Comparison of ENCODE assay signal across 4 cellular contexts in the genomic region with DNA sequence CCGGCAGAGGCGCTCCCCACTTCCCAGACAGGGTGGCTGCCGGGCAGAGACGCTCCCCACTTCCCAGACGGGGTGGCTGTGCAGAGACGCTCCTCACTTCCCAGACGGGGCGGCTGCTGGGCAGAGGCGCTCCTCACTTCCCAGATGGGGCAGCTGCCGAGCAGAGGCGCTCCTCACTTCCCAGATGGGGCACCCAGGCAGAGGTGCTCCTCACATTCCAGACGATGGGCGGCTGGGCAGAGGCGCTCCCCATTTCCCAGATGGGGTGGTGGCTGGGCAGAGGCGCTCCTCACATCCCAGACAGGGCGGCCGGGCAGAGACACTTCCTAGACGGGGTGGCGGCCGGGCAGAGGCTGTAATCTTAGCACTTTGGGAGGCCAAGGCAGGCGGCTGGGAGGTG. TPM values are rescaled to one million over a fixed set of nuclear protein-coding genes. Genes with fewer than 3 reads are reported as not detected.
"Had no signal": no experiment of that assay in that cellular context is flagged by ENCODE, and none has a peak within 500 bp of the region (broad histone marks: within the 10 kb centered on the region; RNA-seq: fewer than 3 reads in every experiment).

No MANE protein-coding gene starts in this region.

RNA-seq across cellular contexts. Expression of a gene that starts 43.8 kb away (rescaled TPM):
- total RNA-seq: LHCN-M2, M059J, MCF 10A, NCI-H460 had no signal
